ENCODE assay signal across 14 cellular contexts in the genomic region with DNA sequence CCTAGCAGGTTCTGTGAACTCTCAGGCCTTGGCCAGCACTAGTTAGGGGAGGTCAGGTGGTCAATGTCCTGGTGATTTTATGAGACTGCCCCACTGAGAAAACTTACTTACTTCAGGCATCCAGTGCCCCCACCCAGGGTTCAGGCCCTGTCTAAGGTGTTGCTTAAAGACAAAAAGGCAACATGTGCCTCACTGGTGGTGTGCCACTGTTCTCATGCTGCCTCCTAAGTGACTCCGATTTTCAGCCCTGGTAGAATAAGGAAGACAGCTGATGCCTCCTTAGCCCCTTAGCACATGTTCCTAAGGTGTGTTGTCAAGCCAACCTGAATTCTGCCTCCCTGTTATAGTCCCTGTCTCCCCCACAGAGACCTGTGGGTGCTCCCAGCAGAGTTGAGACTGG. TPM values are rescaled to one million over a fixed set of nuclear protein-coding genes. Genes with fewer than 3 reads are reported as not detected.
DNase-seq lines count a peak whose midpoint lies in the region; ATAC-seq and TF ChIP-seq lines count a peak whose summit lies in the region.
"Had no signal": no experiment of that assay in that cellular context is flagged by ENCODE, and none has a peak within 500 bp of the region (broad histone marks: within the 10 kb centered on the region; RNA-seq: fewer than 3 reads in every experiment).

No MANE protein-coding gene starts in this region.

- H3K79me2 ChIP-seq in OCI-LY7 (ENCODE audit: insufficient read depth, low read depth, low read length), result peaks cover 51% of the 10 kb centered on the region

- intact Hi-C loops in OCI-LY7 (cut with micrococcal nuclease; ENCODE audit: unreplicated experiment) (no loop called here), left lung (cut with DNase I) (no loop called here)

- peak overlapping the region in 2 of 3 donors; percentile 66 to 69 for H3K9ac ChIP-seq in skeletal muscle tissue (ENCODE audit: low read depth in 1 of 3, low read length in 3 of 3)

- H3K4me3 ChIP-seq in OCI-LY7 (ENCODE audit: low read depth, low read length, poor library complexity, severe bottlenecking) (no peak overlapping the region), skeletal muscle tissue (ENCODE audit: low read length in 3 of 3) (no peak overlapping the region), left lung (no peak overlapping the region)

- POLR2A ChIA-PET in OCI-LY7 (lab: Charles Lee), result no interaction called here

- ATAC-seq in effector memory CD8-positive, alpha-beta T cell (replicated peaks), result no peak
- ATAC-seq in left lung, result no peak

- TF ChIP-seq CTCF in OCI-LY7 (conservative IDR thresholded peaks at IDR 0.05; ENCODE audit: low read length) (no peak), left lung (IDR thresholded peaks at IDR 0.05) (no peak)

- H3K4me1 ChIP-seq in OCI-LY7 (ENCODE audit: insufficient read depth, low read length, poor library complexity, severe bottlenecking), result peaks cover 42% of the 10 kb centered on the region
- H3K4me1 ChIP-seq in skeletal muscle tissue (ENCODE audit: control insufficient read depth in 3 of 3, insufficient read depth in 3 of 3, low read length in 3 of 3), result peaks cover 42 to 57% (median 52%) of the 10 kb centered on the region in 3 donors
- peaks cover 14 to 57% of the 10 kb centered on the region in 2 donors for H3K4me1 ChIP-seq in left lung

- H3K4me3 Mint-ChIP-seq in activated T-cell treated with anti-CD3 and anti-CD28 coated beads, Interleukin-2, amount 50 U/mL, for 24 hours, result no peak overlapping the region
- no peak overlapping the region for H3K4me3 Mint-ChIP-seq in effector memory CD8-positive, alpha-beta T cell

- 0 out of 2 replicates have a peak overlapping the region, but pooled peaks have one; percentile 6 for H3K4me2 ChIP-seq in OCI-LY7 (ENCODE audit: low read length)

- BruUV-seq in OCI-LY7 (replicated peaks; lab: Mats Ljungman, UMichigan), result no TSS peak

- peaks cover 90% of the 10 kb centered on the region for H3K36me3 ChIP-seq in OCI-LY7 (ENCODE audit: insufficient read depth, low read length)
- peaks cover 48 to 65% (median 58%) of the 10 kb centered on the region in 3 donors for H3K36me3 ChIP-seq in skeletal muscle tissue (ENCODE audit: control insufficient read depth in 3 of 3, insufficient read depth in 3 of 3, low read length in 3 of 3)
- H3K36me3 ChIP-seq in left lung, result peaks cover 4 to 89% of the 10 kb centered on the region in 2 donors

- H3K9me3 Mint-ChIP-seq in activated T-cell treated with anti-CD3 and anti-CD28 coated beads, Interleukin-2, amount 50 U/mL, for 24 hours, result no peaks in the 10 kb centered on the region
- no peaks in the 10 kb centered on the region for H3K9me3 Mint-ChIP-seq in effector memory CD8-positive, alpha-beta T cell

- H3K9me3 ChIP-seq in OCI-LY7 (ENCODE audit: low read length), result no peaks in the 10 kb centered on the region
- H3K9me3 ChIP-seq in skeletal muscle tissue (ENCODE audit: control insufficient read depth in 3 of 3, low read length in 3 of 3), result no peaks in the 10 kb centered on the region
- H3K9me3 ChIP-seq in left lung, result no peaks in the 10 kb centered on the region

- peaks cover 93% of the 10 kb centered on the region for H3K36me3 Mint-ChIP-seq in activated T-cell treated with anti-CD3 and anti-CD28 coated beads, Interleukin-2, amount 50 U/mL, for 24 hours (ENCODE audit: low read depth)
- peaks cover 67% of the 10 kb centered on the region for H3K36me3 Mint-ChIP-seq in effector memory CD8-positive, alpha-beta T cell (ENCODE audit: insufficient read depth)

- CTCF ChIA-PET in OCI-LY7 (lab: Charles Lee; ENCODE audit: unreplicated experiment), result no interaction called here

- peaks cover 41% of the 10 kb centered on the region for H4K20me1 ChIP-seq in OCI-LY7 (ENCODE audit: insufficient read depth, low read length)

- no peaks in the 10 kb centered on the region for H3K27me3 ChIP-seq in skeletal muscle tissue (ENCODE audit: control insufficient read depth in 3 of 3, insufficient read depth in 3 of 3, low read length in 3 of 3)
- no peaks in the 10 kb centered on the region for H3K27me3 ChIP-seq in left lung

- H3K27ac ChIP-seq in OCI-LY7 (ENCODE audit: low read depth, low read length, poor library complexity, severe bottlenecking) (peak overlapping the region; percentile 28), skeletal muscle tissue (ENCODE audit: low read depth, low read length) (no peak overlapping the region), left lung (no peak overlapping the region)
- H3K27ac ChIP-seq: WERI-Rb-1 had no signal

- H3K9me2 ChIP-seq in OCI-LY7 (ENCODE audit: insufficient read depth, low read length), result no peaks in the 10 kb centered on the region

- no peak overlapping the region for H2AFZ ChIP-seq in OCI-LY7 (ENCODE audit: low read length)

- DNase-seq in activated T-cell treated with anti-CD3 and anti-CD28 coated beads, Interleukin-2, amount 50 U/mL, for 24 hours, result peak; percentile 25
- no peak for DNase-seq in activated T-cell treated with anti-CD3 and anti-CD28 coated beads for 4 hours
- no peak for DNase-seq in OCI-LY7 (ENCODE audit: low spot score)
- DNase-seq in effector memory CD8-positive, alpha-beta T cell, result no peak
- no peak for DNase-seq in kidney tubule cell (ENCODE audit: low spot score)
- DNase-seq in NCI-H2196 treated with DMSO at 0.1 percent for 48 hours (lab: John Stamatoyannopoulos, UW; ENCODE audit: unreplicated experiment), result no peak
- no peak for DNase-seq in left lung
- DNase-seq: foreskin melanocyte, islet precursor cell, NCI-H1092 treated with DMSO at 0.1 percent for 48 hours, NCI-H524 treated with DMSO at 0.1 percent for 48 hours, small intestine, WERI-Rb-1 had no signal

- peaks cover 57% of the 10 kb centered on the region for H3K4me1 Mint-ChIP-seq in activated T-cell treated with anti-CD3 and anti-CD28 coated beads, Interleukin-2, amount 50 U/mL, for 24 hours (ENCODE audit: low read depth)
- peaks cover 28 to 34% of the 10 kb centered on the region in 2 donors for H3K4me1 Mint-ChIP-seq in effector memory CD8-positive, alpha-beta T cell (ENCODE audit: low read depth in 2 of 2)

- H3K27ac Mint-ChIP-seq in activated T-cell treated with anti-CD3 and anti-CD28 coated beads, Interleukin-2, amount 50 U/mL, for 24 hours, result peak overlapping the region; percentile 94
- peak overlapping the region; percentile 8 to 73 for H3K27ac Mint-ChIP-seq in effector memory CD8-positive, alpha-beta T cell

- no peaks in the 10 kb centered on the region for H3K27me3 Mint-ChIP-seq in activated T-cell treated with anti-CD3 and anti-CD28 coated beads, Interleukin-2, amount 50 U/mL, for 24 hours
- H3K27me3 Mint-ChIP-seq in effector memory CD8-positive, alpha-beta T cell, result no peaks in the 10 kb centered on the region

RNA-seq across cellular contexts. Expression of a gene that starts 5.3 kb away (rescaled TPM):
- total RNA-seq in OCI-LY7 (2014; rRNA removed; shearing (Covaris generic)), result 30.5 and 34.2 TPM in 2 replicates
- total RNA-seq in OCI-LY7 (2022) (37.4 and 37.6 TPM in 2 replicates), skeletal muscle tissue (15.7 TPM), left lung (10 to 100 TPM; 25.2 to 26.9 TPM)

RNA-seq across cellular contexts. Expression of a gene that starts 11.3 kb away (rescaled TPM):
- 104 and 122 TPM in 2 replicates for total RNA-seq in OCI-LY7 (2014; rRNA removed; shearing (Covaris generic))
- 98.6 and 117 TPM in 2 replicates for total RNA-seq in OCI-LY7 (2022)
- total RNA-seq in skeletal muscle tissue, result 37.6 TPM
- 100 to 1,000 TPM; 109 to 187 TPM for total RNA-seq in left lung
